Comparison of ENCODE assay signal across 1 cellular context in the genomic region with DNA sequence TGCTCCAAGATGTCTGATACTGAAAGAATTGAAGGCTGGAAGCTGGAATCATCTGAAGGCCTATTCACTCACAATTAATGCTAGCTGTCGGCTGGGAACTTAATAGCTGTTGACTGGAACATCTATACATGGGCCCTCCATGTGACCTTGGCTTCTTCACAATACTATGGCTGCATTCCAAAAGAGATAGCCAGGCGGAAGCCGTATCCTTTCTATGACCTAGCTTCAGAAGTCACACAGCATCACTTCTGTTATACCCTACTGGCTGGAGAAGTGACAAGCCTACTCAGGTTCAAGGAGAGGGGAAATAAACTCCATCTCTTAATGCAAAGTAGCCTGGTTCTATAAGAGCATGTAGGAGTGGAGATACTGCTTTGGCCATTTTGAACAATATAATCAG.
TF ChIP-seq lines count a peak whose summit lies in the region.

No MANE protein-coding gene starts in this region.

TF ChIP-seq in HepG2, 621 proteins besides CTCF, POLR2A, EP300 and RAD21 (continued from another document):
- TF ChIP-seq, protein P1, sequence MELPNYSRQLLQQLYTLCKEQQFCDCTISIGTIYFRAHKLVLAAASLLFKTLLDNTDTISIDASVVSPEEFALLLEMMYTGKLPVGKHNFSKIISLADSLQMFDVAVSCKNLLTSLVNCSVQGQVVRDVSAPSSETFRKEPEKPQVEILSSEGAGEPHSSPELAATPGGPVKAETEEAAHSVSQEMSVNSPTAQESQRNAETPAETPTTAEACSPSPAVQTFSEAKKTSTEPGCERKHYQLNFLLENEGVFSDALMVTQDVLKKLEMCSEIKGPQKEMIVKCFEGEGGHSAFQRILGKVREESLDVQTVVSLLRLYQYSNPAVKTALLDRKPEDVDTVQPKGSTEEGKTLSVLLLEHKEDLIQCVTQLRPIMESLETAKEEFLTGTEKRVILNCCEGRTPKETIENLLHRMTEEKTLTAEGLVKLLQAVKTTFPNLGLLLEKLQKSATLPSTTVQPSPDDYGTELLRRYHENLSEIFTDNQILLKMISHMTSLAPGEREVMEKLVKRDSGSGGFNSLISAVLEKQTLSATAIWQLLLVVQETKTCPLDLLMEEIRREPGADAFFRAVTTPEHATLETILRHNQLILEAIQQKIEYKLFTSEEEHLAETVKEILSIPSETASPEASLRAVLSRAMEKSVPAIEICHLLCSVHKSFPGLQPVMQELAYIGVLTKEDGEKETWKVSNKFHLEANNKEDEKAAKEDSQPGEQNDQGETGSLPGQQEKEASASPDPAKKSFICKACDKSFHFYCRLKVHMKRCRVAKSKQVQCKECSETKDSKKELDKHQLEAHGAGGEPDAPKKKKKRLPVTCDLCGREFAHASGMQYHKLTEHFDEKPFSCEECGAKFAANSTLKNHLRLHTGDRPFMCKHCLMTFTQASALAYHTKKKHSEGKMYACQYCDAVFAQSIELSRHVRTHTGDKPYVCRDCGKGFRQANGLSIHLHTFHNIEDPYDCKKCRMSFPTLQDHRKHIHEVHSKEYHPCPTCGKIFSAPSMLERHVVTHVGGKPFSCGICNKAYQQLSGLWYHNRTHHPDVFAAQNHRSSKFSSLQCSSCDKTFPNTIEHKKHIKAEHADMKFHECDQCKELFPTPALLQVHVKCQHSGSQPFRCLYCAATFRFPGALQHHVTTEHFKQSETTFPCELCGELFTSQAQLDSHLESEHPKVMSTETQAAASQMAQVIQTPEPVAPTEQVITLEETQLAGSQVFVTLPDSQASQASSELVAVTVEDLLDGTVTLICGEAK (IDR thresholded peaks at IDR 0.05) = no peak
- TF ChIP-seq, protein P1 (CRISPR knock-in tag; IDR thresholded peaks at IDR 0.05) = no peak
- TF ChIP-seq IRF2 (CRISPR knock-in tag; IDR thresholded peaks at IDR 0.05) (no peak), SAP130 (CRISPR knock-in tag; IDR thresholded peaks at IDR 0.05; ENCODE audit: low read depth) (no peak), NR2F2 (IDR thresholded peaks at IDR 0.05; ENCODE audit: borderline replicate concordance, low read depth) (no peak), ZNF432 (CRISPR knock-in tag; IDR thresholded peaks at IDR 0.05; ENCODE audit: borderline replicate concordance) (no peak), TAF15 (IDR thresholded peaks at IDR 0.05; ENCODE audit: low read depth, low read length, poor library complexity, severe bottlenecking) (no peak), ZFP1 (CRISPR knock-in tag; IDR thresholded peaks at IDR 0.05) (no peak), SKI (IDR thresholded peaks at IDR 0.05; ENCODE audit: partially characterized antibody) (no peak), PHB2 (IDR thresholded peaks at IDR 0.05; ENCODE audit: partially characterized antibody) (no peak), ZNF34 (CRISPR knock-in tag; IDR thresholded peaks at IDR 0.05; ENCODE audit: borderline replicate concordance) (no peak), ZMYM4 (CRISPR knock-in tag; IDR thresholded peaks at IDR 0.05) (no peak), NFE2L1 (CRISPR knock-in tag; IDR thresholded peaks at IDR 0.05; ENCODE audit: borderline replicate concordance) (no peak), MED13 (CRISPR knock-in tag; IDR thresholded peaks at IDR 0.05) (no peak), ZNF234 (CRISPR knock-in tag; conservative IDR thresholded peaks at IDR 0.05) (no peak), AGO2 (optimal IDR thresholded peaks at IDR 0.05; ENCODE audit: low read depth, low read length) (no peak)
- TF ChIP-seq, protein P2, sequence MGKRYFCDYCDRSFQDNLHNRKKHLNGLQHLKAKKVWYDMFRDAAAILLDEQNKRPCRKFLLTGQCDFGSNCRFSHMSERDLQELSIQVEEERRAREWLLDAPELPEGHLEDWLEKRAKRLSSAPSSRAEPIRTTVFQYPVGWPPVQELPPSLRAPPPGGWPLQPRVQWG (CRISPR knock-in tag; IDR thresholded peaks at IDR 0.05; ENCODE audit: borderline replicate concordance, low read depth) = no peak
